Comparison of ENCODE assay signal across 24 cellular contexts in genomic region chr3:45742432-45743089, GRCh38. TPM values are rescaled to one million over a fixed set of nuclear protein-coding genes. Genes with fewer than 3 reads are reported as not detected.
DNase-seq lines count a peak whose midpoint lies in the region; ATAC-seq lines count a peak whose summit lies in the region.
"Had no signal": no experiment of that assay in that cellular context is flagged by ENCODE, and none has a peak within 500 bp of the region (broad histone marks: within the 10 kb centered on the region; RNA-seq: fewer than 3 reads in every experiment).

No MANE protein-coding gene starts in this region.

- peaks cover 24% of the 10 kb centered on the region for H3K4me1 Mint-ChIP-seq in activated naive CD4-positive, alpha-beta T cell treated with anti-CD3 and anti-CD28 coated beads, Interleukin-2, amount 10 ng/mL, durations not matched to agents 7 days and 5 days
- H3K4me1 Mint-ChIP-seq in CD8-positive, alpha-beta memory T cell = peaks cover 26 to 38% (median 28%) of the 10 kb centered on the region in 3 donors
- H3K4me1 Mint-ChIP-seq in activated T-helper 2 cell treated with anti-CD3 and anti-CD28 coated beads, Interferon-gamma antibody, Interleukin-2, Interleukin-4, amounts not matched to agents 10 μg/mL and 5 μg/mL and 100 μg/mL, durations not matched to agents 14 hours and 24 hours and 36 hours (ENCODE audit: low read depth) = peaks cover 22% of the 10 kb centered on the region
- peaks cover 24 to 37% (median 32%) of the 10 kb centered on the region in 4 donors for H3K4me1 Mint-ChIP-seq in naive thymus-derived CD8-positive, alpha-beta T cell
- H3K4me1 Mint-ChIP-seq in activated T-helper 17 cell treated with anti-CD3 and anti-CD28 coated beads, Interleukin-2, amount 50 U/mL, for 72 hours = peaks cover 23% of the 10 kb centered on the region

- no peaks in the 10 kb centered on the region for H3K27me3 ChIP-seq in CD8-positive, alpha-beta memory T cell (ENCODE audit: insufficient read depth, low read length, poor library complexity, severe bottlenecking)
- H3K27me3 ChIP-seq: upper lobe of right lung had no signal

- no peak for DNase-seq in activated naive CD4-positive, alpha-beta T cell treated with anti-CD3 and anti-CD28 coated beads, Interleukin-2, amount 10 ng/mL, durations not matched to agents 7 days and 5 days
- DNase-seq in activated naive CD4-positive, alpha-beta T cell (lab: John Stamatoyannopoulos, UW) = no peak
- DNase-seq in CD8-positive, alpha-beta memory T cell = no peak
- DNase-seq in activated T-helper 2 cell treated with anti-CD3 and anti-CD28 coated beads, Interferon-gamma antibody, Interleukin-2, Interleukin-4, amounts not matched to agents 10 μg/mL and 5 μg/mL and 100 μg/mL, durations not matched to agents 14 hours and 24 hours and 36 hours (ENCODE audit: low spot score) = no peak
- DNase-seq in naive thymus-derived CD8-positive, alpha-beta T cell = no peak
- DNase-seq in ureter (ENCODE audit: low spot score) = no peak
- DNase-seq: activated CD4-positive, alpha-beta T cell treated with anti-CD3 and anti-CD28 coated beads, Interleukin-2, amount 50 U/mL, for 4 hours; activated T-cell treated with anti-CD3 and anti-CD28 coated beads, Interleukin-2, amount 50 U/mL, for 1 hour; C1 segment of cervical spinal cord; head of caudate nucleus; mammary epithelial cell; NCI-H1092 treated with DMSO at 0.1 percent for 48 hours; NCI-H1930; NCI-H69; occipital lobe; stimulated activated CD4-positive, alpha-beta T cell treated with anti-CD3 and anti-CD28 coated beads, Interleukin-1b, Interleukin-23, amount 100 ng/mL, for 48 hours; substantia nigra; upper lobe of right lung had no signal

- no peaks in the 10 kb centered on the region for H3K27me3 Mint-ChIP-seq in activated naive CD4-positive, alpha-beta T cell treated with anti-CD3 and anti-CD28 coated beads, Interleukin-2, amount 10 ng/mL, durations not matched to agents 7 days and 5 days
- H3K27me3 Mint-ChIP-seq in CD8-positive, alpha-beta memory T cell = no peaks in the 10 kb centered on the region
- H3K27me3 Mint-ChIP-seq in activated T-helper 2 cell treated with anti-CD3 and anti-CD28 coated beads, Interferon-gamma antibody, Interleukin-2, Interleukin-4, amounts not matched to agents 10 μg/mL and 5 μg/mL and 100 μg/mL, durations not matched to agents 14 hours and 24 hours and 36 hours (ENCODE audit: low read depth) = no peaks in the 10 kb centered on the region
- H3K27me3 Mint-ChIP-seq in naive thymus-derived CD8-positive, alpha-beta T cell = no peaks in the 10 kb centered on the region
- H3K27me3 Mint-ChIP-seq in activated T-helper 17 cell treated with anti-CD3 and anti-CD28 coated beads, Interleukin-2, amount 50 U/mL, for 72 hours = no peaks in the 10 kb centered on the region

- ATAC-seq in naive thymus-derived CD8-positive, alpha-beta T cell = no peak
- ATAC-seq in activated T-helper 17 cell treated with anti-CD3 and anti-CD28 coated beads, Interleukin-2, amount 50 U/mL, for 72 hours (replicated peaks) = no peak
- ATAC-seq: activated naive CD4-positive, alpha-beta T cell treated with anti-CD3 and anti-CD28 coated beads, Interleukin-2, amount 50 U/mL, for 72 hours; HCT116 had no signal

- no peak overlapping the region for H3K4me3 ChIP-seq in CD8-positive, alpha-beta memory T cell (ENCODE audit: low read length)
- H3K4me3 ChIP-seq: skin epidermis, upper lobe of right lung had no signal

- no peak overlapping the region for H3K27ac ChIP-seq in CD8-positive, alpha-beta memory T cell (ENCODE audit: low read depth, low read length)
- H3K27ac ChIP-seq: HL-60, skin epidermis, upper lobe of right lung had no signal

- peaks cover 45% of the 10 kb centered on the region for H3K36me3 ChIP-seq in CD8-positive, alpha-beta memory T cell (ENCODE audit: insufficient read depth, low read length)

- peaks cover 57% of the 10 kb centered on the region for H3K36me3 Mint-ChIP-seq in activated naive CD4-positive, alpha-beta T cell treated with anti-CD3 and anti-CD28 coated beads, Interleukin-2, amount 10 ng/mL, durations not matched to agents 7 days and 5 days
- H3K36me3 Mint-ChIP-seq in CD8-positive, alpha-beta memory T cell = peaks cover 8 to 87% (median 28%) of the 10 kb centered on the region in 3 donors
- H3K36me3 Mint-ChIP-seq in activated T-helper 2 cell treated with anti-CD3 and anti-CD28 coated beads, Interferon-gamma antibody, Interleukin-2, Interleukin-4, amounts not matched to agents 10 μg/mL and 5 μg/mL and 100 μg/mL, durations not matched to agents 14 hours and 24 hours and 36 hours (ENCODE audit: low read depth) = peaks cover 67% of the 10 kb centered on the region
- peaks cover 9 to 75% (median 18%) of the 10 kb centered on the region in 3 donors for H3K36me3 Mint-ChIP-seq in naive thymus-derived CD8-positive, alpha-beta T cell
- H3K36me3 Mint-ChIP-seq in activated T-helper 17 cell treated with anti-CD3 and anti-CD28 coated beads, Interleukin-2, amount 50 U/mL, for 72 hours (ENCODE audit: low read depth) = peaks cover 84% of the 10 kb centered on the region

- H3K4me3 Mint-ChIP-seq in activated naive CD4-positive, alpha-beta T cell treated with anti-CD3 and anti-CD28 coated beads, Interleukin-2, amount 10 ng/mL, durations not matched to agents 7 days and 5 days = no peak overlapping the region
- H3K4me3 Mint-ChIP-seq in CD8-positive, alpha-beta memory T cell = no peak overlapping the region
- no peak overlapping the region for H3K4me3 Mint-ChIP-seq in activated T-helper 2 cell treated with anti-CD3 and anti-CD28 coated beads, Interferon-gamma antibody, Interleukin-2, Interleukin-4, amounts not matched to agents 10 μg/mL and 5 μg/mL and 100 μg/mL, durations not matched to agents 14 hours and 24 hours and 36 hours (ENCODE audit: low read depth)
- H3K4me3 Mint-ChIP-seq in naive thymus-derived CD8-positive, alpha-beta T cell = no peak overlapping the region
- no peak overlapping the region for H3K4me3 Mint-ChIP-seq in activated T-helper 17 cell treated with anti-CD3 and anti-CD28 coated beads, Interleukin-2, amount 50 U/mL, for 72 hours

- POLR2A ChIA-PET in CD8-positive, alpha-beta memory T cell (lab: Charles Lee) = interaction anchor here (0.7 kb wide), 1 partner anchor 890 kb away, joined by 6 read pairs; no protein-coding TSS in a partner anchor
- POLR2A ChIA-PET in naive thymus-derived CD8-positive, alpha-beta T cell (lab: Charles Lee) = interaction anchor here (0.5 kb wide), 1 partner anchor 46 kb away, joined by 4 read pairs; no protein-coding TSS in a partner anchor

- intact Hi-C loops in activated T-helper 2 cell treated with anti-CD3 and anti-CD28 coated beads, Interferon-gamma antibody, Interleukin-2, Interleukin-4, amounts not matched to agents 10 μg/mL and 5 μg/mL and 100 μg/mL, durations not matched to agents 14 hours and 24 hours and 36 hours (cut with micrococcal nuclease) = no loop called here

- H3K9me3 Mint-ChIP-seq in activated naive CD4-positive, alpha-beta T cell treated with anti-CD3 and anti-CD28 coated beads, Interleukin-2, amount 10 ng/mL, durations not matched to agents 7 days and 5 days = no peaks in the 10 kb centered on the region
- peaks cover 0 to 2% (median 0%) of the 10 kb centered on the region in 5 donors for H3K9me3 Mint-ChIP-seq in CD8-positive, alpha-beta memory T cell
- no peaks in the 10 kb centered on the region for H3K9me3 Mint-ChIP-seq in activated T-helper 2 cell treated with anti-CD3 and anti-CD28 coated beads, Interferon-gamma antibody, Interleukin-2, Interleukin-4, amounts not matched to agents 10 μg/mL and 5 μg/mL and 100 μg/mL, durations not matched to agents 14 hours and 24 hours and 36 hours
- H3K9me3 Mint-ChIP-seq in naive thymus-derived CD8-positive, alpha-beta T cell = no peaks in the 10 kb centered on the region
- H3K9me3 Mint-ChIP-seq in activated T-helper 17 cell treated with anti-CD3 and anti-CD28 coated beads, Interleukin-2, amount 50 U/mL, for 72 hours = no peaks in the 10 kb centered on the region
- H3K9me3 Mint-ChIP-seq: activated naive CD4-positive, alpha-beta T cell treated with anti-CD3 and anti-CD28 coated beads, Interleukin-2, amount 50 U/mL, for 72 hours had no signal

- CTCF ChIA-PET in activated naive CD4-positive, alpha-beta T cell treated with anti-CD3 and anti-CD28 coated beads, Interleukin-2, amount 10 ng/mL, durations not matched to agents 7 days and 5 days (lab: Charles Lee) = no interaction called here
- CTCF ChIA-PET in CD8-positive, alpha-beta memory T cell (lab: Charles Lee) = interaction anchor here (0.7 kb wide), 1 partner anchor 82 kb away, joined by 3 read pairs; no protein-coding TSS in a partner anchor

- H3K4me1 ChIP-seq in CD8-positive, alpha-beta memory T cell (ENCODE audit: insufficient read depth, low read length) = peaks cover 12% of the 10 kb centered on the region
- H3K4me1 ChIP-seq: upper lobe of right lung had no signal

- peak overlapping the region; percentile 64 for H3K27ac Mint-ChIP-seq in activated naive CD4-positive, alpha-beta T cell treated with anti-CD3 and anti-CD28 coated beads, Interleukin-2, amount 10 ng/mL, durations not matched to agents 7 days and 5 days
- peak overlapping the region; percentile 47 to 92 (median 81) for H3K27ac Mint-ChIP-seq in CD8-positive, alpha-beta memory T cell
- H3K27ac Mint-ChIP-seq in activated T-helper 2 cell treated with anti-CD3 and anti-CD28 coated beads, Interferon-gamma antibody, Interleukin-2, Interleukin-4, amounts not matched to agents 10 μg/mL and 5 μg/mL and 100 μg/mL, durations not matched to agents 14 hours and 24 hours and 36 hours = peak overlapping the region; percentile 31
- H3K27ac Mint-ChIP-seq in naive thymus-derived CD8-positive, alpha-beta T cell = peak overlapping the region; percentile 57 to 93 (median 82)
- H3K27ac Mint-ChIP-seq in activated T-helper 17 cell treated with anti-CD3 and anti-CD28 coated beads, Interleukin-2, amount 50 U/mL, for 72 hours = no peak overlapping the region

- no peaks in the 10 kb centered on the region for H3K9me3 ChIP-seq in CD8-positive, alpha-beta memory T cell (ENCODE audit: low read length)
- H3K9me3 ChIP-seq: upper lobe of right lung had no signal

RNA-seq across cellular contexts. Expression of gene SACM1L, which starts 53.4 kb away (rescaled TPM):
- total RNA-seq in CD8-positive, alpha-beta memory T cell = 10 to 100 TPM; 78.7 to 79.1 TPM
- polyA plus RNA-seq in CD8-positive, alpha-beta memory T cell = 41.0 TPM
- 105 and 107 TPM in 2 replicates for total RNA-seq in activated T-helper 2 cell treated with anti-CD3 and anti-CD28 coated beads, Interferon-gamma antibody, Interleukin-2, Interleukin-4, amounts not matched to agents 10 μg/mL and 5 μg/mL and 100 μg/mL, durations not matched to agents 14 hours and 24 hours and 36 hours
- 10 to 100 TPM; 89.8 to 94.4 TPM for total RNA-seq in naive thymus-derived CD8-positive, alpha-beta T cell
- 10 to 100 TPM; 18.8 to 30.3 (median 18.8) TPM for polyA plus RNA-seq in naive thymus-derived CD8-positive, alpha-beta T cell
- total RNA-seq in ureter = 62.5 TPM
- total RNA-seq in activated T-helper 17 cell treated with anti-CD3 and anti-CD28 coated beads, Interleukin-2, amount 50 U/mL, for 72 hours = 10 to 100 TPM; 49.2 to 57.4 TPM

RNA-seq across cellular contexts. Expression of gene SLC6A20, which starts 53.8 kb away (rescaled TPM):
- not detected for total RNA-seq in CD8-positive, alpha-beta memory T cell
- not detected for polyA plus RNA-seq in CD8-positive, alpha-beta memory T cell
- not detected in 2 replicates for total RNA-seq in activated T-helper 2 cell treated with anti-CD3 and anti-CD28 coated beads, Interferon-gamma antibody, Interleukin-2, Interleukin-4, amounts not matched to agents 10 μg/mL and 5 μg/mL and 100 μg/mL, durations not matched to agents 14 hours and 24 hours and 36 hours
- under 1 TPM in 1 of 2 experiments, not detected in 1; 0.52 TPM for total RNA-seq in naive thymus-derived CD8-positive, alpha-beta T cell
- polyA plus RNA-seq in naive thymus-derived CD8-positive, alpha-beta T cell = not detected
- not detected for total RNA-seq in ureter
- total RNA-seq in activated T-helper 17 cell treated with anti-CD3 and anti-CD28 coated beads, Interleukin-2, amount 50 U/mL, for 72 hours = not detected
- total RNA-seq: activated naive CD4-positive, alpha-beta T cell treated with anti-CD3 and anti-CD28 coated beads, Interleukin-2, amount 50 U/mL, for 72 hours; chondrocyte had no signal
